In genomic region chr9:134726722-134727034, GRCh38 we compare ENCODE assay signal across 24 cellular contexts.
A peak's percentile ranks its signal among the peaks of the same experiment; 100 is the strongest.
DNase-seq lines count a peak whose midpoint lies in the region; ATAC-seq, FAIRE-seq and TF ChIP-seq lines count a peak whose summit lies in the region.
"Had no signal": no experiment of that assay in that cellular context is flagged by ENCODE, and none has a peak within 500 bp of the region (broad histone marks: within the 10 kb centered on the region; RNA-seq: fewer than 3 reads in every experiment).

No MANE protein-coding gene starts in this region.

- H3K4me3 ChIP-seq in BLaER1 treated with 17β-estradiol and CSF1 and Interleukin-3, amounts not matched to agents 10 nM and 100 nM = no peak overlapping the region
- H3K4me3 ChIP-seq in GM12878 (no peak overlapping the region), stomach smooth muscle (ENCODE audit: low read length in 2 of 2) (no peak overlapping the region)
- H3K4me3 ChIP-seq: A549, GM23248 had no signal

- POLR2A ChIA-PET in GM12878 (lab: Charles Lee) = no interaction called here
- POLR2A ChIA-PET in CD4-positive, alpha-beta T cell (lab: Charles Lee) = no interaction called here

- H3K27ac Mint-ChIP-seq in CD4-positive, alpha-beta T cell = no peak overlapping the region
- H3K27ac Mint-ChIP-seq: CD4-positive, CD25-positive, alpha-beta regulatory T cell; CD8-positive, alpha-beta memory T cell; H9; HFFc6 had no signal

- TF ChIP-seq EP300 in GM12878 (IDR thresholded peaks at IDR 0.05; ENCODE audit: borderline replicate concordance in 1 of 2, control insufficient read depth in 1 of 2, low read depth in 2 of 2, low read length in 2 of 2) = no peak

- peaks cover 16% of the 10 kb centered on the region for H3K27me3 Mint-ChIP-seq in CD4-positive, alpha-beta T cell

- H3K4me1 ChIP-seq in BLaER1 treated with 17β-estradiol and CSF1 and Interleukin-3, amounts not matched to agents 10 nM and 100 nM = peaks cover 37 to 68% (median 64%) of the 10 kb centered on the region in 10 experiments
- H3K4me1 ChIP-seq in GM12878 (ENCODE audit: control insufficient read depth, insufficient read depth, low read length) = no peaks in the 10 kb centered on the region
- peaks cover 55% of the 10 kb centered on the region for H3K4me1 ChIP-seq in stomach smooth muscle (ENCODE audit: control insufficient read depth, insufficient read depth, low read length)
- H3K4me1 ChIP-seq: A549 had no signal

- WGBS in GM12878 (ENCODE audit: insufficient coverage, insufficient replicate concordance, low lambda C conversion rate, missing lambda C conversion rate) = 0% methylated on average over 1 of the region's 1 CpG

- H2AFZ ChIP-seq in GM12878 (ENCODE audit: control insufficient read depth, low read depth, low read length) = no peak overlapping the region
- H2AFZ ChIP-seq: GM23248 had no signal

- no peak for FAIRE-seq in GM12878 (lab: Jason Lieb, UNC)
- FAIRE-seq: A549, D721Med, GM12892 had no signal

- no peak for TF ChIP-seq POLR2A in GM12878 (IDR thresholded peaks at IDR 0.05; ENCODE audit: low read depth, low read length)

- H3K79me2 ChIP-seq in GM12878 (ENCODE audit: control insufficient read depth, insufficient read depth, low read length) = no peaks in the 10 kb centered on the region

- no peaks in the 10 kb centered on the region for H3K4me1 Mint-ChIP-seq in CD4-positive, alpha-beta T cell (ENCODE audit: low read depth)

- no peak for DNase-seq in GM12878 (ENCODE audit: low read depth, low spot score)
- DNase-seq in GM03348 (ENCODE audit: low spot score) = no peak
- DNase-seq in CD4-positive, alpha-beta T cell = no peak
- no peak for DNase-seq in anterior cingulate cortex (lab: John Stamatoyannopoulos, UW)
- DNase-seq: 8988T; ACHN; AML-193; BE2C; CD4-positive, CD25-positive, alpha-beta regulatory T cell; CD8-positive, alpha-beta memory T cell; DMS 273 treated with DMSO at 0.1 percent for 48 hours; DMS79; EL; GDM1; GM23248; H9; HFFc6 had no signal

- RAD21 ChIA-PET in GM12878 (lab: Charles Lee; ENCODE audit: unreplicated experiment) = no interaction called here

- TF ChIP-seq RAD21 in GM12878 (IDR thresholded peaks at IDR 0.05; ENCODE audit: insufficient read depth, low read depth, low read length) = no peak

- ATAC-seq in GM12878 = no peak
- no peak for ATAC-seq in CD4-positive, alpha-beta T cell (ENCODE audit: poor library complexity)
- ATAC-seq: A549, HCT116 had no signal

- peaks cover 0 to 12% (median 0%) of the 10 kb centered on the region in 11 experiments; a peak in 6 of 22 replicates for H3K9me3 ChIP-seq in BLaER1 treated with 17β-estradiol and CSF1 and Interleukin-3, amounts not matched to agents 10 nM and 100 nM (replicated peaks in 1 of 11)
- no peaks in the 10 kb centered on the region for H3K9me3 ChIP-seq in GM12878 (replicated peaks; ENCODE audit: control insufficient read depth, insufficient read depth, low read length)
- H3K9me3 ChIP-seq in stomach smooth muscle (ENCODE audit: control insufficient read depth in 2 of 2, low read length in 2 of 2) = no peaks in the 10 kb centered on the region
- no peaks in the 10 kb centered on the region for H3K9me3 ChIP-seq in CD4-positive, alpha-beta T cell (ENCODE audit: control insufficient read depth, low read length)
- H3K9me3 ChIP-seq: A549, BE2C had no signal

- TF ChIP-seq CTCF in GM12878 (IDR thresholded peaks at IDR 0.05 in 2 of 3, conservative IDR thresholded peaks at IDR 0.05 in 1 of 3; ENCODE audit: control insufficient read depth in 2 of 3, extremely low read depth in 1 of 3, insufficient read depth in 1 of 3, low read depth in 3 of 3, low read length in 3 of 3) = no peak
- no peak for TF ChIP-seq CTCF in CD4-positive, alpha-beta T cell (IDR thresholded peaks at IDR 0.05)

- peaks cover 0 to 90% (median 0%) of the 10 kb centered on the region in 11 experiments; a peak in 10 of 22 replicates for H3K27me3 ChIP-seq in BLaER1 treated with 17β-estradiol and CSF1 and Interleukin-3, amounts not matched to agents 10 nM and 100 nM
- H3K27me3 ChIP-seq in GM12878 (replicated peaks in 1 of 2; ENCODE audit: control insufficient read depth in 2 of 2, insufficient read depth in 2 of 2, low read length in 1 of 2) (no peaks in the 10 kb centered on the region; a peak in 2 of 4 replicates), stomach smooth muscle (ENCODE audit: control insufficient read depth in 1 of 2, insufficient read depth in 2 of 2, low read length in 2 of 2) (no peaks in the 10 kb centered on the region)
- H3K27me3 ChIP-seq in CD4-positive, alpha-beta T cell (ENCODE audit: control insufficient read depth, insufficient read depth, low read length) = no peaks in the 10 kb centered on the region
- H3K27me3 ChIP-seq: BE2C had no signal

- H3K36me3 Mint-ChIP-seq in CD4-positive, alpha-beta T cell (ENCODE audit: low read depth) = no peaks in the 10 kb centered on the region
- H3K36me3 Mint-ChIP-seq: CD4-positive, CD25-positive, alpha-beta regulatory T cell; CD8-positive, alpha-beta memory T cell had no signal

- no peak overlapping the region for H3K27ac ChIP-seq in BLaER1 treated with 17β-estradiol and CSF1 and Interleukin-3, amounts not matched to agents 10 nM and 100 nM
- H3K27ac ChIP-seq in GM12878 (ENCODE audit: control insufficient read depth, insufficient read depth) (no peak overlapping the region), stomach smooth muscle (ENCODE audit: low read length) (peak overlapping the region; percentile 60)
- H3K27ac ChIP-seq in CD4-positive, alpha-beta T cell (ENCODE audit: low read depth, low read length) = no peak overlapping the region
- H3K27ac ChIP-seq: A549, C4-2B, GM23248 had no signal

- SMC1A ChIA-PET in GM12878 (lab: Charles Lee; ENCODE audit: uncharacterized antibody, unreplicated experiment) = no interaction called here

- CTCF ChIA-PET in GM12878 (lab: Yijun Ruan, JAX) = interaction anchor here (0.8 kb wide), 1 partner anchor 41 kb away, joined by 3 read pairs; no protein-coding TSS in a partner anchor
- CTCF ChIA-PET in CD4-positive, alpha-beta T cell (lab: Charles Lee) = no interaction called here

- peaks cover 0 to 38% (median 26%) of the 10 kb centered on the region in 11 experiments; a peak in 12 of 22 replicates for H3K36me3 ChIP-seq in BLaER1 treated with 17β-estradiol and CSF1 and Interleukin-3, amounts not matched to agents 10 nM and 100 nM
- no peaks in the 10 kb centered on the region for H3K36me3 ChIP-seq in GM12878 (ENCODE audit: control insufficient read depth in 2 of 2, insufficient read depth in 2 of 2, low read length in 1 of 2)
- peaks cover 10 to 18% of the 10 kb centered on the region in 2 donors for H3K36me3 ChIP-seq in stomach smooth muscle (ENCODE audit: control insufficient read depth in 2 of 2, insufficient read depth in 2 of 2, low read length in 2 of 2)
- H3K36me3 ChIP-seq: BE2C had no signal

- peak overlapping the region; percentile 64 to 94 (median 82); a peak in 12 of 22 replicates for H3K4me2 ChIP-seq in BLaER1 treated with 17β-estradiol and CSF1 and Interleukin-3, amounts not matched to agents 10 nM and 100 nM
- no peak overlapping the region for H3K4me2 ChIP-seq in GM12878 (ENCODE audit: control insufficient read depth, insufficient read depth)
- H3K4me2 ChIP-seq: A549 had no signal

- H3K9ac ChIP-seq in BLaER1 treated with 17β-estradiol and CSF1 and Interleukin-3, amounts not matched to agents 10 nM and 100 nM = no peak overlapping the region
- no peak overlapping the region for H3K9ac ChIP-seq in GM12878 (ENCODE audit: control insufficient read depth, insufficient read depth, low read length)
- H3K9ac ChIP-seq in stomach smooth muscle (ENCODE audit: low read length in 2 of 2) = no peak overlapping the region
- H3K9ac ChIP-seq: GM23248 had no signal

- in situ Hi-C loops in GM12878 (cut with MboI) = no loop called here

- H3K9me3 Mint-ChIP-seq in CD4-positive, alpha-beta T cell = no peaks in the 10 kb centered on the region
- H3K9me3 Mint-ChIP-seq: CD8-positive, alpha-beta memory T cell; HFFc6 had no signal

- intact Hi-C loops in GM12878 (cut with micrococcal nuclease; ENCODE audit: unreplicated experiment) = no loop called here
- intact Hi-C loops in CD4-positive, alpha-beta T cell (cut with DNase I, micrococcal nuclease) = no loop called here

- BruUV-seq in GM12878 (replicated peaks; lab: Mats Ljungman, UMichigan) = no TSS peak

- no peak overlapping the region for H3K4me3 Mint-ChIP-seq in CD4-positive, alpha-beta T cell
- H3K4me3 Mint-ChIP-seq: CD4-positive, CD25-positive, alpha-beta regulatory T cell; CD8-positive, alpha-beta memory T cell; H9; HFFc6 had no signal

- H4K20me1 ChIP-seq in BLaER1 treated with 17β-estradiol and CSF1 and Interleukin-3, amounts not matched to agents 10 nM and 100 nM = peaks cover 19 to 86% (median 72%) of the 10 kb centered on the region in 11 experiments; a peak in 21 of 22 replicates
- H4K20me1 ChIP-seq in GM12878 (ENCODE audit: control insufficient read depth, insufficient read depth) = no peaks in the 10 kb centered on the region

TF ChIP-seq in GM12878, 131 proteins besides CTCF, POLR2A, EP300 and RAD21 (continues in another document):
- TF ChIP-seq CEBPB (IDR thresholded peaks at IDR 0.05; ENCODE audit: borderline replicate concordance in 1 of 2, low read depth in 2 of 2, low read length in 2 of 2) (no peak), E4F1 (IDR thresholded peaks at IDR 0.05; ENCODE audit: borderline replicate concordance, partially characterized antibody) (peak; percentile 12), BRCA1 (IDR thresholded peaks at IDR 0.05; ENCODE audit: low read depth, low read length) (no peak)
